ENCODE assay signal across 8 cellular contexts in genomic region chr12:68686595-68687521, GRCh38. TPM values are rescaled to one million over a fixed set of nuclear protein-coding genes. Genes with fewer than 3 reads are reported as not detected.
DNase-seq lines count a peak whose midpoint lies in the region; ATAC-seq and TF ChIP-seq lines count a peak whose summit lies in the region.

TSS of gene NUP107 (plus strand) at chr12:68686978. CDS start at chr12:68687066, 88 bp downstream.

- H3K9me3 Mint-ChIP-seq in effector memory CD8-positive, alpha-beta T cell = no peaks in the 10 kb centered on the region

- ATAC-seq in effector memory CD8-positive, alpha-beta T cell (replicated peaks) = peak; percentile 96

- H3K36me3 Mint-ChIP-seq in effector memory CD8-positive, alpha-beta T cell (ENCODE audit: insufficient read depth) = peaks cover 37% of the 10 kb centered on the region

- peaks cover 14 to 19% of the 10 kb centered on the region in 2 donors for H3K4me1 Mint-ChIP-seq in effector memory CD8-positive, alpha-beta T cell (ENCODE audit: low read depth in 2 of 2)

- peak within 1 kb of the TSS; percentile 94 to 97 for H3K27ac Mint-ChIP-seq in effector memory CD8-positive, alpha-beta T cell

- no peaks in the 10 kb centered on the region for H3K27me3 Mint-ChIP-seq in effector memory CD8-positive, alpha-beta T cell

- no peak for TF ChIP-seq CTCF in GM20000 (IDR thresholded peaks at IDR 0.05; ENCODE audit: extremely low read depth, missing control alignments)

- DNase-seq in CMK (ENCODE audit: low read depth) (peak; percentile 94), GM20000 (ENCODE audit: low spot score) (peak; percentile 92), HT-29 (ENCODE audit: low spot score) (peak; percentile 100), NOMO-1 (lab: John Stamatoyannopoulos, UW; ENCODE audit: unreplicated experiment in 2 of 2) (peak; percentile 94 to 97), medulla oblongata (ENCODE audit: extremely low spot score) (peak; percentile 98)
- DNase-seq in activated CD8-positive, alpha-beta memory T cell treated with anti-CD3 and anti-CD28 coated beads for 4 hours (ENCODE audit: low read depth in 2 of 2) = peak; percentile 94 to 97
- peak; percentile 95 to 96 (median 96) for DNase-seq in effector memory CD8-positive, alpha-beta T cell
- peak; percentile 99 for DNase-seq in stimulated activated CD8-positive, alpha-beta memory T cell treated with anti-CD3 and anti-CD28 coated beads, Interleukin-12 subunit alpha, Interleukin-12 subunit beta, amount 100 ng/mL, for 1 hour (ENCODE audit: low read depth)

- peak within 1 kb of the TSS; percentile 95 to 96 for H3K4me3 Mint-ChIP-seq in effector memory CD8-positive, alpha-beta T cell

RNA-seq across cellular contexts. Expression of gene NUP107, which starts in this region (rescaled TPM):
- total RNA-seq in HT-29 (2014; rRNA removed; shearing (Covaris generic)) = 45.4 and 48.3 TPM in 2 replicates

Comparison
In these comparisons a context has a peak if more than half of its experiments do, and no peak if none do; other contexts are left out.
1. Peak in every context shown above with its lines: DNase-seq and ATAC-seq.